12 cellular contexts compared by ENCODE assay signal in the genomic region with DNA sequence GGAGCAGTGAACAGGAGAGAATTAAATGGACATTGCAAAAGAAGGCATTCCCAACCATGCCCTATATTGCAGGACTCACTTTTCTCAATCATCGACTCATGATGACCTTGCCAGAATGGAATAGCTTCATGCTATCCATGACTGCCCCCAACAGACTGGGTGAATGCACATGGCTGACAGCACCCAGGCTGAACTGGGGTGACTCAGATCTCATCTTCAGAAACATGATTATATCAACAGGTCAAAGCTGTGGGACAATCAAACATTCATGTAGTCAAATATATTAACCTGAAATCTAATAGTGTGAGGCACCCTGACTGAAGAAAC. TPM values are rescaled to one million over a fixed set of nuclear protein-coding genes. Genes with fewer than 3 reads are reported as not detected.
DNase-seq lines count a peak whose midpoint lies in the region; ATAC-seq and TF ChIP-seq lines count a peak whose summit lies in the region.
"Had no signal": no experiment of that assay in that cellular context is flagged by ENCODE, and none has a peak within 500 bp of the region (broad histone marks: within the 10 kb centered on the region; RNA-seq: fewer than 3 reads in every experiment).

No MANE protein-coding gene starts in this region.

- no peaks in the 10 kb centered on the region for H3K36me3 ChIP-seq in prostate gland

- H3K9me3 ChIP-seq in prostate gland = no peaks in the 10 kb centered on the region

- no peaks in the 10 kb centered on the region for H3K27me3 ChIP-seq in prostate gland (replicated peaks; ENCODE audit: insufficient read depth)

- no peak for TF ChIP-seq POLR2A in prostate gland (IDR thresholded peaks at IDR 0.05)

- ATAC-seq in GM18499 (IDR thresholded peaks at IDR 0.05; ENCODE audit: insufficient read depth, unreplicated experiment) (peak; percentile 26), GM21619 (IDR thresholded peaks at IDR 0.05; ENCODE audit: unreplicated experiment) (peak; percentile 31), HG03460 (IDR thresholded peaks at IDR 0.05; ENCODE audit: unreplicated experiment) (peak; percentile 31), left lobe of liver (no peak)

- no peak overlapping the region for H3K27ac ChIP-seq in prostate gland
- H3K27ac ChIP-seq: C4-2B had no signal

- intact Hi-C loops in prostate gland (cut with DNase I) = no loop called here

- H3K4me3 ChIP-seq in epithelial cell of esophagus (ENCODE audit: low read length) = no peak overlapping the region
- no peak overlapping the region for H3K4me3 ChIP-seq in prostate gland

- DNase-seq in epithelial cell of esophagus (ENCODE audit: low read depth) (peak; percentile 34), prostate gland (ENCODE audit: low spot score) (no peak), D341Med (ENCODE audit: low spot score) (no peak), left lobe of liver (ENCODE audit: low spot score) (no peak)
- no peak for DNase-seq in activated naive CD4-positive, alpha-beta T cell treated with anti-CD3 and anti-CD28 coated beads, Interleukin-2, amount 50 U/mL, for 16 hours
- DNase-seq: activated naive CD4-positive, alpha-beta T cell treated with anti-CD3 and anti-CD28 coated beads for 36 hours; NCI-H2171; retina had no signal

- WGBS in prostate gland = 96% methylated on average over 1 of the region's 1 CpG

- TF ChIP-seq CTCF in epithelial cell of esophagus (IDR thresholded peaks at IDR 0.05; ENCODE audit: insufficient read depth, low read depth, low read length, missing control alignments) (no peak), prostate gland (IDR thresholded peaks at IDR 0.05) (no peak)

- no peaks in the 10 kb centered on the region for H3K4me1 ChIP-seq in prostate gland (replicated peaks)

RNA-seq across cellular contexts. Expression of a gene that starts 34.7 kb away (rescaled TPM):
- total RNA-seq in prostate gland (10 to 100 TPM; 35.8 to 40.6 TPM), left lobe of liver (8.9 TPM)
